Comparison of ENCODE assay signal across 1 cellular context in the genomic region with DNA sequence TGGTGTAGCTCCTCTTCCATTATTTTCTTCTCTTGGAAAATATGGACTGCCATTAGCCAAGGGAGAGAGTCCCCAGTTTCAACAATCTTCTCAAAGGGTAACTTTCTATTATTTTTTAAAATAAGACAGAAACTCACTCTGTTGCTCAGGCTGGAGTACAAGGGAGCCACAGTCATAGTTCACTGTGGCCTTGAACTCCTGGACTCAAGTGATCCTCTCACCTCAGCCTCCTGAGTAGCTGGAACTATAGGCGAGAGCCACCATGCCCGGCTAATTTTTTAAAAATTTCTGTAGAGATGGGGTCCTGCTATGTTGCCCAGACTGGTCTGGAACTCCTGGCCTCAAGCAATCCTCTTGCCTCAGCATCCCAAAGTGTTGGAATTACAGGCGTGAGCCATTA.
TF ChIP-seq lines count a peak whose summit lies in the region.

No MANE protein-coding gene starts in this region.

TF ChIP-seq in HepG2, 621 proteins besides CTCF, POLR2A, EP300 and RAD21:
- 0 out of 2 replicates have a peak, but pooled peaks have one; percentile 61 for TF ChIP-seq ZNF761 (CRISPR knock-in tag; conservative IDR thresholded peaks at IDR 0.05)
- TF ChIP-seq, protein P1, sequence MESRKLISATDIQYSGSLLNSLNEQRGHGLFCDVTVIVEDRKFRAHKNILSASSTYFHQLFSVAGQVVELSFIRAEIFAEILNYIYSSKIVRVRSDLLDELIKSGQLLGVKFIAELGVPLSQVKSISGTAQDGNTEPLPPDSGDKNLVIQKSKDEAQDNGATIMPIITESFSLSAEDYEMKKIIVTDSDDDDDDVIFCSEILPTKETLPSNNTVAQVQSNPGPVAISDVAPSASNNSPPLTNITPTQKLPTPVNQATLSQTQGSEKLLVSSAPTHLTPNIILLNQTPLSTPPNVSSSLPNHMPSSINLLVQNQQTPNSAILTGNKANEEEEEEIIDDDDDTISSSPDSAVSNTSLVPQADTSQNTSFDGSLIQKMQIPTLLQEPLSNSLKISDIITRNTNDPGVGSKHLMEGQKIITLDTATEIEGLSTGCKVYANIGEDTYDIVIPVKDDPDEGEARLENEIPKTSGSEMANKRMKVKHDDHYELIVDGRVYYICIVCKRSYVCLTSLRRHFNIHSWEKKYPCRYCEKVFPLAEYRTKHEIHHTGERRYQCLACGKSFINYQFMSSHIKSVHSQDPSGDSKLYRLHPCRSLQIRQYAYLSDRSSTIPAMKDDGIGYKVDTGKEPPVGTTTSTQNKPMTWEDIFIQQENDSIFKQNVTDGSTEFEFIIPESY (CRISPR knock-in tag; IDR thresholded peaks at IDR 0.05) = no peak
- TF ChIP-seq, protein P2, sequence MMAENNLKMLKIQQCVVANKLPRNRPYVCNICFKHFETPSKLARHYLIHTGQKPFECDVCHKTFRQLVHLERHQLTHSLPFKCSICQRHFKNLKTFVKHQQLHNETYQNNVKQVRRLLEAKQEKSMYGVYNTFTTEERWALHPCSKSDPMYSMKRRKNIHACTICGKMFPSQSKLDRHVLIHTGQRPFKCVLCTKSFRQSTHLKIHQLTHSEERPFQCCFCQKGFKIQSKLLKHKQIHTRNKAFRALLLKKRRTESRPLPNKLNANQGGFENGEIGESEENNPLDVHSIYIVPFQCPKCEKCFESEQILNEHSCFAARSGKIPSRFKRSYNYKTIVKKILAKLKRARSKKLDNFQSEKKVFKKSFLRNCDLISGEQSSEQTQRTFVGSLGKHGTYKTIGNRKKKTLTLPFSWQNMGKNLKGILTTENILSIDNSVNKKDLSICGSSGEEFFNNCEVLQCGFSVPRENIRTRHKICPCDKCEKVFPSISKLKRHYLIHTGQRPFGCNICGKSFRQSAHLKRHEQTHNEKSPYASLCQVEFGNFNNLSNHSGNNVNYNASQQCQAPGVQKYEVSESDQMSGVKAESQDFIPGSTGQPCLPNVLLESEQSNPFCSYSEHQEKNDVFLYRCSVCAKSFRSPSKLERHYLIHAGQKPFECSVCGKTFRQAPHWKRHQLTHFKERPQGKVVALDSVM (CRISPR knock-in tag; IDR thresholded peaks at IDR 0.05) = peak; percentile 71
- no peak for TF ChIP-seq ZNF552 (CRISPR knock-in tag; IDR thresholded peaks at IDR 0.05; ENCODE audit: borderline replicate concordance)
- TF ChIP-seq, protein P3, sequence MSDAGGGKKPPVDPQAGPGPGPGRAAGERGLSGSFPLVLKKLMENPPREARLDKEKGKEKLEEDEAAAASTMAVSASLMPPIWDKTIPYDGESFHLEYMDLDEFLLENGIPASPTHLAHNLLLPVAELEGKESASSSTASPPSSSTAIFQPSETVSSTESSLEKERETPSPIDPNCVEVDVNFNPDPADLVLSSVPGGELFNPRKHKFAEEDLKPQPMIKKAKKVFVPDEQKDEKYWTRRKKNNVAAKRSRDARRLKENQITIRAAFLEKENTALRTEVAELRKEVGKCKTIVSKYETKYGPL (CRISPR knock-in tag; IDR thresholded peaks at IDR 0.05) = no peak
- no peak for TF ChIP-seq SETDB1 (CRISPR knock-in tag; IDR thresholded peaks at IDR 0.05; ENCODE audit: borderline replicate concordance)
- TF ChIP-seq HOXA7 (CRISPR knock-in tag; IDR thresholded peaks at IDR 0.05) = no peak
- no peak for TF ChIP-seq TSC22D2 (CRISPR knock-in tag; IDR thresholded peaks at IDR 0.05; ENCODE audit: borderline replicate concordance)
- no peak for TF ChIP-seq ZNF558 (CRISPR knock-in tag; IDR thresholded peaks at IDR 0.05; ENCODE audit: borderline replicate concordance)
- no peak for TF ChIP-seq MEIS2 (CRISPR knock-in tag; IDR thresholded peaks at IDR 0.05)
- TF ChIP-seq, protein P4, sequence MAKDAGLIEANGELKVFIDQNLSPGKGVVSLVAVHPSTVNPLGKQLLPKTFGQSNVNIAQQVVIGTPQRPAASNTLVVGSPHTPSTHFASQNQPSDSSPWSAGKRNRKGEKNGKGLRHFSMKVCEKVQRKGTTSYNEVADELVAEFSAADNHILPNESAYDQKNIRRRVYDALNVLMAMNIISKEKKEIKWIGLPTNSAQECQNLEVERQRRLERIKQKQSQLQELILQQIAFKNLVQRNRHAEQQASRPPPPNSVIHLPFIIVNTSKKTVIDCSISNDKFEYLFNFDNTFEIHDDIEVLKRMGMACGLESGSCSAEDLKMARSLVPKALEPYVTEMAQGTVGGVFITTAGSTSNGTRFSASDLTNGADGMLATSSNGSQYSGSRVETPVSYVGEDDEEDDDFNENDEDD (CRISPR knock-in tag; IDR thresholded peaks at IDR 0.05; ENCODE audit: borderline replicate concordance) = no peak
- no peak for TF ChIP-seq FOXO1 (CRISPR knock-in tag; IDR thresholded peaks at IDR 0.05)
- TF ChIP-seq ZNF468 (CRISPR knock-in tag; IDR thresholded peaks at IDR 0.05) = no peak
- TF ChIP-seq NR1H2 (CRISPR knock-in tag; IDR thresholded peaks at IDR 0.05; ENCODE audit: borderline replicate concordance, low read depth) = no peak
- no peak for TF ChIP-seq KLF12 (CRISPR knock-in tag; IDR thresholded peaks at IDR 0.05; ENCODE audit: borderline replicate concordance)
